Comparison of ENCODE assay signal across 20 cellular contexts in the genomic region with DNA sequence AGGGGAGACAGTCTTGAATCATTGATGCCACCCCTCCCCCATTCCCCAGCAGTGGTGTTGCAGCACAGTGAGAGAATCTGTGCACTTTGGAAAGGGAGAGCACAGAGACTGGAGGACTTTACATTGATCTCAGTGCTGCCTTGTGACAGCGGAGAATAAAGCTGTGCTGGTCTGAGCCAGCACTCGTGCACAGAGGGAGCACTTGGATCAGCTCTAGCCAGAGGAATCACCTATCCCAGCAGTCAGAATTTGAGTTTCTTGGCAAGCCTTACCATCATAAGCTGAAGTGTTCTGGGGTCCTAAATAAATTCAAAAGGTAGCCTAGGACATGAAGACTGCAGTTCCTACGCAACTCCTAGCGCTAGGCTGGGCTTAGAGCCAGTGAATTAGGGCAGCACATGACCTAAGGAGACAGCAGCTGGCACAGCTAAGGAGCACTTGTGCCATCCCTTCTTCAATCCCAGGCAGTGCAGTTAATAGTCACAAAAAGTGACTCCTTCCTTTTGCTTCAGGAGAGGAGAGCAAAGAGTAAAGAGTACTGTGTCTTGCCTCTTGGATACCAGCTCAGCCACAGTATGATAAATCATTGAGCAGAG.
A peak's percentile ranks its signal among the peaks of the same experiment; 100 is the strongest.
DNase-seq lines count a peak whose midpoint lies in the region; ATAC-seq and FAIRE-seq lines count a peak whose summit lies in the region.
"Had no signal": no experiment of that assay in that cellular context is flagged by ENCODE, and none has a peak within 500 bp of the region (broad histone marks: within the 10 kb centered on the region; RNA-seq: fewer than 3 reads in every experiment).

No MANE protein-coding gene starts in this region.

- no peak overlapping the region for H3K27ac ChIP-seq in skeletal muscle tissue (ENCODE audit: low read depth, low read length)
- no peak overlapping the region for H3K27ac ChIP-seq in small intestine (ENCODE audit: low read depth in 1 of 2, low read length in 1 of 2)
- H3K27ac ChIP-seq: cardiac muscle cell had no signal

- peak; percentile 5 for DNase-seq in NCI-H82 (lab: John Stamatoyannopoulos, UW)
- no peak for DNase-seq in NCI-H82 treated with DMSO at 0.1 percent for 48 hours (lab: John Stamatoyannopoulos, UW; ENCODE audit: unreplicated experiment)
- peak; percentile 78 for DNase-seq in NCI-H446 treated with DMSO at 0.1 percent for 48 hours (lab: John Stamatoyannopoulos, UW)
- DNase-seq in hypothalamus (lab: John Stamatoyannopoulos, UW), result peak in 37 of 51 donors; percentile 0 to 66 (median 27)
- no peak for DNase-seq in small intestine
- DNase-seq in cortex of kidney (lab: John Stamatoyannopoulos, UW), result no peak
- DNase-seq: activated CD4-positive, alpha-beta T cell treated with anti-CD3 and anti-CD28 coated beads, Interleukin-2, amount 50 U/mL, for 1 hour; activated naive CD8-positive, alpha-beta T cell treated with anti-CD3 and anti-CD28 coated beads, Interleukin-2, amount 10 ng/mL, durations not matched to agents 7 days and 5 days; activated T-cell treated with anti-CD3 and anti-CD28 coated beads, Interleukin-2, amount 50 U/mL, for 4 hours; CD8-positive, alpha-beta T cell; GF-D8; NCI-H1048; NCI-H774; SIG-M5; stimulated activated CD4-positive, alpha-beta T cell treated with anti-CD3 and anti-CD28 coated beads, Interleukin-1b, Interleukin-23, amount 100 ng/mL, for 48 hours had no signal

- no peak for ATAC-seq in GM21528 (IDR thresholded peaks at IDR 0.05; ENCODE audit: low FRiP score, unreplicated experiment)
- ATAC-seq: activated T-cell treated with anti-CD3 and anti-CD28 coated beads, Interleukin-2, amount 50 U/mL, for 4 hours; CD8-positive, alpha-beta T cell had no signal

- H3K4me1 ChIP-seq in skeletal muscle tissue (ENCODE audit: control insufficient read depth in 3 of 3, insufficient read depth in 3 of 3, low read length in 3 of 3) (peaks cover 7 to 9% (median 8%) of the 10 kb centered on the region in 3 donors), small intestine (ENCODE audit: control insufficient read depth in 2 of 2, insufficient read depth in 1 of 2, low read depth in 1 of 2, low read length in 1 of 2) (no peaks in the 10 kb centered on the region)

- 84 to 88% (median 88%) methylated on average over 4 of the region's 4 CpGs for WGBS in small intestine, 3 donors

- H3K9ac ChIP-seq in skeletal muscle tissue (ENCODE audit: low read depth in 1 of 3, low read length in 3 of 3), result peak overlapping the region in 2 of 3 donors; percentile 21 to 35

- H3K9me3 ChIP-seq in skeletal muscle tissue (ENCODE audit: control insufficient read depth in 3 of 3, low read length in 3 of 3) (no peaks in the 10 kb centered on the region), small intestine (ENCODE audit: control insufficient read depth, low read depth) (no peaks in the 10 kb centered on the region)

- H3K27me3 ChIP-seq in skeletal muscle tissue (ENCODE audit: control insufficient read depth in 3 of 3, insufficient read depth in 3 of 3, low read length in 3 of 3) (no peaks in the 10 kb centered on the region), small intestine (ENCODE audit: control insufficient read depth in 2 of 2, insufficient read depth in 2 of 2, low read length in 2 of 2) (no peaks in the 10 kb centered on the region)
- H3K27me3 ChIP-seq: cardiac muscle cell had no signal

- FAIRE-seq in small intestine (lab: Jason Lieb, UNC), result no peak
- FAIRE-seq: A204.1, frontal cortex had no signal

- H3K36me3 ChIP-seq in skeletal muscle tissue (ENCODE audit: control insufficient read depth in 3 of 3, insufficient read depth in 3 of 3, low read length in 3 of 3), result no peaks in the 10 kb centered on the region
- no peaks in the 10 kb centered on the region for H3K36me3 ChIP-seq in small intestine (ENCODE audit: control insufficient read depth in 2 of 2, insufficient read depth in 2 of 2, low read length in 2 of 2)
- H3K36me3 ChIP-seq: cardiac muscle cell had no signal

- H3K4me3 ChIP-seq in skeletal muscle tissue (ENCODE audit: low read length in 3 of 3) (peak overlapping the region in 1 of 3 donors; percentile 55), small intestine (ENCODE audit: low read depth in 1 of 2, low read length in 2 of 2) (no peak overlapping the region)
- H3K4me3 ChIP-seq: cardiac muscle cell had no signal

Comparison
In these comparisons a context has a peak if more than half of its experiments do, and no peak if none do; other contexts are left out.
1. DNase-seq: peak in NCI-H82 (single experiment), NCI-H446 treated with DMSO at 0.1 percent for 48 hours (single experiment) and hypothalamus (37 of 51); none in NCI-H82 treated with DMSO at 0.1 percent for 48 hours (single experiment), small intestine (single experiment) and cortex of kidney (single experiment).